In genomic region chr16:30761928-30762902, GRCh38 we compare ENCODE assay signal across 1 cellular context.
TF ChIP-seq lines count a peak whose summit lies in the region.

CFAP119 (minus strand) TSS chr16:30762062; CDS start chr16:30761748, 314 bp downstream.
RNF40 (plus strand) TSS chr16:30762322; CDS start chr16:30762546, 224 bp downstream.

TF ChIP-seq in GM12878, 131 proteins besides CTCF, POLR2A, EP300 and RAD21 (continued from another document):
- TF ChIP-seq IRF3 (IDR thresholded peaks at IDR 0.05) = no peak
- no peak for TF ChIP-seq USF2 (IDR thresholded peaks at IDR 0.05; ENCODE audit: borderline replicate concordance, low read depth, low read length)
- peak; percentile 63; the same call in 1 of the 2 replicates for TF ChIP-seq NBN (IDR thresholded peaks at IDR 0.05)
- peak; percentile 41; the same call in 1 of the 2 replicates for TF ChIP-seq DPF2 (IDR thresholded peaks at IDR 0.05)
- no peak for TF ChIP-seq ZBTB4 (CRISPR knock-in tag; IDR thresholded peaks at IDR 0.05)
- TF ChIP-seq POU2F2 (IDR thresholded peaks at IDR 0.05; ENCODE audit: borderline replicate concordance, low read depth, low read length) = 0 out of 3 replicates have a peak, but pooled peaks have one; percentile 47
- peak; percentile 82; the same call in 1 of the 2 replicates for TF ChIP-seq TAF1 (IDR thresholded peaks at IDR 0.05; ENCODE audit: borderline replicate concordance, low read depth, low read length)
- TF ChIP-seq YY1 (IDR thresholded peaks at IDR 0.05; ENCODE audit: low read depth, low read length) = peak; percentile 99
- TF ChIP-seq MXI1 (IDR thresholded peaks at IDR 0.05; ENCODE audit: low read depth, low read length) = peak; percentile 87
- TF ChIP-seq MEF2B (IDR thresholded peaks at IDR 0.05; ENCODE audit: partially characterized antibody, poor library complexity, severe bottlenecking) = peak; percentile 26
- TF ChIP-seq TCF12 (IDR thresholded peaks at IDR 0.05; ENCODE audit: low read depth, low read length) = peak; percentile 32; the same call in 1 of the 2 replicates
- TF ChIP-seq SMAD1 (IDR thresholded peaks at IDR 0.05; ENCODE audit: low read depth, partially characterized antibody) = peak; percentile 50
- no peak for TF ChIP-seq IRF4 (IDR thresholded peaks at IDR 0.05; ENCODE audit: low read depth, low read length)
- TF ChIP-seq MLLT1 (IDR thresholded peaks at IDR 0.05) = no peak
- no peak for TF ChIP-seq TCF7 (IDR thresholded peaks at IDR 0.05; ENCODE audit: borderline replicate concordance)
- 0 out of 2 replicates have a peak, but pooled peaks have one; percentile 40 for TF ChIP-seq CHD2 (IDR thresholded peaks at IDR 0.05; ENCODE audit: borderline replicate concordance, low read depth, low read length)
- TF ChIP-seq SPI1 (IDR thresholded peaks at IDR 0.05; ENCODE audit: borderline replicate concordance, insufficient read depth, low read depth, low read length) = peak; percentile 59; the same call in 1 of the 2 replicates
- peak; percentile 37; the same call in 1 of the 2 replicates for TF ChIP-seq HCFC1 (IDR thresholded peaks at IDR 0.05; ENCODE audit: low read length)
- TF ChIP-seq BCL11A (IDR thresholded peaks at IDR 0.05; ENCODE audit: low read depth, low read length) = no peak
- no peak for TF ChIP-seq SREBF1 (IDR thresholded peaks at IDR 0.05; ENCODE audit: low read length)
- TF ChIP-seq SP1 (IDR thresholded peaks at IDR 0.05; ENCODE audit: low read depth, low read length) = peak; percentile 10
- TF ChIP-seq POLR2AphosphoS2 (IDR thresholded peaks at IDR 0.05; ENCODE audit: low read depth, low read length) = peak; percentile 79; the same call in 1 of the 2 replicates
- TF ChIP-seq SIX5 (IDR thresholded peaks at IDR 0.05; ENCODE audit: low read depth, low read length, severe bottlenecking) = no peak
- no peak for TF ChIP-seq TCF3 (IDR thresholded peaks at IDR 0.05; ENCODE audit: borderline replicate concordance, insufficient read depth, low read depth, low read length)
- TF ChIP-seq E4F1 (IDR thresholded peaks at IDR 0.05; ENCODE audit: borderline replicate concordance, partially characterized antibody) = peak; percentile 15
- TF ChIP-seq KDM1A (IDR thresholded peaks at IDR 0.05; ENCODE audit: borderline replicate concordance) = no peak
- TF ChIP-seq NR2F1 (conservative IDR thresholded peaks at IDR 0.05) = 0 out of 2 replicates have a peak, but pooled peaks have one; percentile 12
- TF ChIP-seq ATF3 (IDR thresholded peaks at IDR 0.05; ENCODE audit: borderline replicate concordance, extremely low read depth, low read depth, low read length) = no peak
- no peak for TF ChIP-seq RUNX3 (IDR thresholded peaks at IDR 0.05; ENCODE audit: low read length)
